ENCODE assay signal across 9 cellular contexts in genomic region chr6:136547336-136547735, GRCh38. TPM values are rescaled to one million over a fixed set of nuclear protein-coding genes. Genes with fewer than 3 reads are reported as not detected.
A peak's percentile ranks its signal among the peaks of the same experiment; 100 is the strongest.
DNase-seq lines count a peak whose midpoint lies in the region; ATAC-seq, FAIRE-seq and TF ChIP-seq lines count a peak whose summit lies in the region.
"Had no signal": no experiment of that assay in that cellular context is flagged by ENCODE, and none has a peak within 500 bp of the region (broad histone marks: within the 10 kb centered on the region; RNA-seq: fewer than 3 reads in every experiment).

No MANE protein-coding gene starts in this region.

- H3K27me3 ChIP-seq in RWPE2 (ENCODE audit: insufficient read depth, poor library complexity, severe bottlenecking), result no peaks in the 10 kb centered on the region
- H3K27me3 ChIP-seq in CD8-positive, alpha-beta memory T cell (ENCODE audit: insufficient read depth, low read length, poor library complexity, severe bottlenecking), result peaks cover 23% of the 10 kb centered on the region

- no peaks in the 10 kb centered on the region; the same call in 1 of the 2 replicates for H3K4me1 Mint-ChIP-seq in HFFc6 (ENCODE audit: low read depth)
- H3K4me1 Mint-ChIP-seq in CD8-positive, alpha-beta memory T cell, result peaks cover 9 to 15% (median 14%) of the 10 kb centered on the region in 3 donors

- no peak overlapping the region for H3K4me3 Mint-ChIP-seq in HFFc6
- H3K4me3 Mint-ChIP-seq in CD8-positive, alpha-beta memory T cell, result no peak overlapping the region

- CTCF ChIA-PET in CD8-positive, alpha-beta memory T cell (lab: Charles Lee), result no interaction called here

- H3K4me3 ChIP-seq in RWPE2 (ENCODE audit: severe bottlenecking) (no peak overlapping the region), foreskin fibroblast (ENCODE audit: low read depth in 1 of 2, low read length in 2 of 2) (no peak overlapping the region)
- no peak overlapping the region for H3K4me3 ChIP-seq in CD8-positive, alpha-beta memory T cell (ENCODE audit: low read length)
- H3K4me3 ChIP-seq: HAP-1 had no signal

- H3K4me1 ChIP-seq in RWPE2 (ENCODE audit: insufficient read depth, poor library complexity, severe bottlenecking), result peaks cover 10% of the 10 kb centered on the region
- peaks cover 13% of the 10 kb centered on the region for H3K4me1 ChIP-seq in CD8-positive, alpha-beta memory T cell (ENCODE audit: insufficient read depth, low read length)

- no peak overlapping the region for H3K27ac Mint-ChIP-seq in HFFc6
- H3K27ac Mint-ChIP-seq in CD8-positive, alpha-beta memory T cell, result no peak overlapping the region

- peaks cover 3% of the 10 kb centered on the region; the same call in 1 of the 2 replicates for H3K36me3 ChIP-seq in RWPE2 (ENCODE audit: low read depth)
- H3K36me3 ChIP-seq in CD8-positive, alpha-beta memory T cell (ENCODE audit: insufficient read depth, low read length), result no peaks in the 10 kb centered on the region
- H3K36me3 ChIP-seq: HAP-1 had no signal

- ATAC-seq in RWPE2 (ENCODE audit: low read depth) (no peak), HG02870 (IDR thresholded peaks at IDR 0.05; ENCODE audit: unreplicated experiment) (no peak), HG03196 (IDR thresholded peaks at IDR 0.05; ENCODE audit: unreplicated experiment) (no peak)

- H3K27me3 Mint-ChIP-seq in HFFc6 (ENCODE audit: insufficient read depth), result peaks cover 22% of the 10 kb centered on the region
- H3K27me3 Mint-ChIP-seq in CD8-positive, alpha-beta memory T cell, result peaks cover 39 to 67% of the 10 kb centered on the region in 2 donors

- H3K27ac ChIP-seq in RWPE2 (ENCODE audit: poor library complexity, severe bottlenecking), result no peak overlapping the region
- H3K27ac ChIP-seq in CD8-positive, alpha-beta memory T cell (ENCODE audit: low read depth, low read length), result no peak overlapping the region

- H3K9me3 ChIP-seq in RWPE2 (ENCODE audit: severe bottlenecking), result no peaks in the 10 kb centered on the region
- no peaks in the 10 kb centered on the region for H3K9me3 ChIP-seq in CD8-positive, alpha-beta memory T cell (ENCODE audit: low read length)
- H3K9me3 ChIP-seq: HAP-1 had no signal

- no peaks in the 10 kb centered on the region for H3K9me3 Mint-ChIP-seq in HFFc6
- H3K9me3 Mint-ChIP-seq in CD8-positive, alpha-beta memory T cell, result no peaks in the 10 kb centered on the region

- FAIRE-seq in urothelium cell line (lab: Jason Lieb, UNC), result no peak

- no peaks in the 10 kb centered on the region for H3K36me3 Mint-ChIP-seq in HFFc6 (ENCODE audit: low read depth)
- peaks cover 0 to 6% (median 5%) of the 10 kb centered on the region in 3 donors for H3K36me3 Mint-ChIP-seq in CD8-positive, alpha-beta memory T cell

- DNase-seq in Ammon's horn (ENCODE audit: low spot score) (peak; percentile 78), HFFc6 (peak; percentile 32), RWPE2 (ENCODE audit: low spot score) (no peak), foreskin fibroblast (peak; percentile 28 to 71), urothelium cell line (ENCODE audit: low spot score) (peak; percentile 25)
- no peak for DNase-seq in CD8-positive, alpha-beta memory T cell

- POLR2A ChIA-PET in CD8-positive, alpha-beta memory T cell (lab: Charles Lee), result no interaction called here

- TF ChIP-seq CTCF in HFFc6 (IDR thresholded peaks at IDR 0.05) (peak; percentile 78), RWPE2 (IDR thresholded peaks at IDR 0.05; ENCODE audit: poor library complexity, severe bottlenecking) (peak; percentile 93), foreskin fibroblast (IDR thresholded peaks at IDR 0.05; ENCODE audit: low read depth, low read length) (peak; percentile 62)

RNA-seq across cellular contexts. Expression of gene MAP7, which starts 2.9 kb away (rescaled TPM):
- under 1 TPM; 0.14 to 0.65 (median 0.51) TPM for total RNA-seq in HFFc6 (2021; fragmentation: NEBNext Ultra II Directional; extraction: Animal tissue kit (Norgen Biotek cat#: 25700))
- under 1 TPM; 0.50 to 0.51 TPM for total RNA-seq in CD8-positive, alpha-beta memory T cell
- 0.52 TPM for polyA plus RNA-seq in CD8-positive, alpha-beta memory T cell

Comparison
In these comparisons a context has a peak if more than half of its experiments do, and no peak if none do; other contexts are left out.
1. DNase-seq: peak in Ammon's horn (single experiment), HFFc6 (single experiment), foreskin fibroblast (2 of 2) and urothelium cell line (single experiment); none in RWPE2 (single experiment) and CD8-positive, alpha-beta memory T cell (0 of 5).
2. Peak in every context shown above with its lines, with median percentiles within 50 percentile points of each other: CTCF ChIP-seq.